20 cellular contexts compared by ENCODE assay signal in the genomic region with DNA sequence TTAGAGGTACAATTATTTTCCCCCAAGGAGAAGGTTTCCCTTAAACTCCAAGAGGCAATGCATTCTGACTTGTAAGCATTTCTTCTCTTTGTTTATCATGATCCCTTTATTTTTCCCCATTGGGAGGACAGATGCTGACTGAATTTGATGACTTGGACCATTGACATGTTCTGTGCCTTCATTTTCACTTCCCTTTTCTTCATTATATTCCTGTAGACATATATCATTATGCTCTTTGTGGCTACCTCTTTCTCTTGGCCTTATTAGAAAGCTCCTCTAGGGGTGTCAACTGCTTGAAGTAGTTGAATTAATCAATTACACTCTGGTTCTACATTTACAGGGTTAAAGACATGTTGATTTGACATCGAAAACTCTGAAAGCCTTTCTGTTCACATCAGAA.
DNase-seq lines count a peak whose midpoint lies in the region; ATAC-seq, FAIRE-seq and TF ChIP-seq lines count a peak whose summit lies in the region.
"Had no signal": no experiment of that assay in that cellular context is flagged by ENCODE, and none has a peak within 500 bp of the region (broad histone marks: within the 10 kb centered on the region; RNA-seq: fewer than 3 reads in every experiment).

No MANE protein-coding gene starts in this region.

- TF ChIP-seq CTCF in D721Med (IDR thresholded peaks at IDR 0.05; ENCODE audit: insufficient read depth, missing control alignments): no peak

- no peaks in the 10 kb centered on the region for H3K36me3 Mint-ChIP-seq in activated naive CD8-positive, alpha-beta T cell treated with anti-CD3 and anti-CD28 coated beads for 36 hours
- H3K36me3 Mint-ChIP-seq: IgD-negative memory B cell had no signal

- no peak for TF ChIP-seq POLR2A in GM12891 (IDR thresholded peaks at IDR 0.05; ENCODE audit: low read depth, low read length)

- ATAC-seq in HG03432 (IDR thresholded peaks at IDR 0.05; ENCODE audit: unreplicated experiment): peak; percentile 64
- ATAC-seq: GM23338 had no signal

- H3K27ac Mint-ChIP-seq in activated naive CD8-positive, alpha-beta T cell treated with anti-CD3 and anti-CD28 coated beads for 36 hours: no peak overlapping the region
- H3K27ac Mint-ChIP-seq: B cell; CD4-positive, alpha-beta T cell; GM23338; H9; IgD-negative memory B cell had no signal

- no peaks in the 10 kb centered on the region for H3K4me1 Mint-ChIP-seq in activated naive CD8-positive, alpha-beta T cell treated with anti-CD3 and anti-CD28 coated beads for 36 hours
- H3K4me1 Mint-ChIP-seq: B cell, GM23338 had no signal

- peaks cover 1% of the 10 kb centered on the region for H3K9me3 Mint-ChIP-seq in activated naive CD8-positive, alpha-beta T cell treated with anti-CD3 and anti-CD28 coated beads for 36 hours
- H3K9me3 Mint-ChIP-seq: GM23338, H9 had no signal

- H3K27me3 Mint-ChIP-seq in activated naive CD8-positive, alpha-beta T cell treated with anti-CD3 and anti-CD28 coated beads for 36 hours: no peaks in the 10 kb centered on the region
- H3K27me3 Mint-ChIP-seq: B cell; CD4-positive, alpha-beta T cell; IgD-negative memory B cell had no signal

- DNase-seq in D721Med (ENCODE audit: insufficient read length, low spot score) (no peak), GM12891 (ENCODE audit: insufficient read length, low spot score) (no peak), RPMI8226 (peak; percentile 69), H4 (ENCODE audit: low spot score) (no peak), NCI-H2107 (lab: John Stamatoyannopoulos, UW) (no peak)
- no peak for DNase-seq in activated naive CD8-positive, alpha-beta T cell treated with anti-CD3 and anti-CD28 coated beads for 36 hours
- DNase-seq: C1 segment of cervical spinal cord; Calu3; CD4-positive, alpha-beta T cell; DMS153; DND-41; GDM1; H9; KG1 had no signal

- H3K4me3 Mint-ChIP-seq in activated naive CD8-positive, alpha-beta T cell treated with anti-CD3 and anti-CD28 coated beads for 36 hours: no peak overlapping the region
- H3K4me3 Mint-ChIP-seq: B cell; CD4-positive, alpha-beta T cell; GM23338; H9; IgD-negative memory B cell had no signal

- FAIRE-seq in D721Med (lab: Jason Lieb, UNC) (peak; percentile 48), GM12891 (lab: Jason Lieb, UNC) (no peak)
- FAIRE-seq: A204.1, GM19239 had no signal

TF ChIP-seq in GM12891, 5 proteins besides CTCF, POLR2A, EP300 and RAD21:
- TF ChIP-seq PAX5 (IDR thresholded peaks at IDR 0.05; ENCODE audit: insufficient read depth, low read length, severe bottlenecking) (no peak), POU2F2 (IDR thresholded peaks at IDR 0.05; ENCODE audit: low read depth, low read length) (no peak), SPI1 (IDR thresholded peaks at IDR 0.05; ENCODE audit: low read depth, low read length) (peak; percentile 86)
